16 cellular contexts compared by ENCODE assay signal in the genomic region with DNA sequence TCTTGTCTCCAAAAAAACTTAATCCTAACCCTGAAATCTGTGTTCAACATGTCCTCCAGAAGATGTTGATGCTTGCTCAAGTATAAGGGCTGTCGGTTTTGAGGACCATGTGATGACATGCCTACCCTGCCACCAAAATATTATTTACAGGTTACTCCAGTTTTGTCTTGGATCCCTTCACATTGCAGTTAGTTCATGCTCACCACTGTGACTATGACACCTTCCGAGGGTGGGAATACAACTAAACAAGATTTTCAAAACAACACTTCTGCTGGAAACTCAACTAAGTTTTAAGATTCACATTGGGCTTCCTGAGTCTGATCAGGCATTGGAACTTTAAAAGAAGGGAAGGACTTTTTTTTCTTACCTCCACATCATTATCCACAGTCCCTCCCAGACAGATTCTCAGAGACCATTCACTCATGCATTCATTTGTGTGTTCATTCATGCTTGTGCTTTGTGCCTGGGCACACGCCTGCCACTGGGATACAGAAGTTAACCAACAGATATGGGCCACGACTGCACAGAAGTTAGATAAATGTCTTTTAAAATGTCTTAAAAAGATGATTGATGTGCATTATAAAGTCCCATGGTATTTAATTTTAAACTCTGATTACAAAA.
DNase-seq lines count a peak whose midpoint lies in the region; ATAC-seq, FAIRE-seq and TF ChIP-seq lines count a peak whose summit lies in the region.
"Had no signal": no experiment of that assay in that cellular context is flagged by ENCODE, and none has a peak within 500 bp of the region (broad histone marks: within the 10 kb centered on the region; RNA-seq: fewer than 3 reads in every experiment).

No MANE protein-coding gene starts in this region.

- POLR2A ChIA-PET in activated CD4-positive, alpha-beta memory T cell treated with anti-CD3 and anti-CD28 coated beads, Interleukin-2, amount 10 ng/mL, durations not matched to agents 7 days and 5 days (lab: Charles Lee) = no interaction called here

- no peaks in the 10 kb centered on the region for H3K9me3 ChIP-seq in HUES64 (ENCODE audit: insufficient read depth, low read depth, low read length)
- H3K9me3 ChIP-seq: lower lobe of right lung, uterus had no signal

- ATAC-seq in stimulated activated naive B cell treated with anti-CD40 and anti-IgM and Interleukin-4, amounts not matched to agents 10 μg/mL and 1 μg/mL and 100 μg/mL, for 72 hours (replicated peaks) = no peak
- no peak for ATAC-seq in activated naive CD4-positive, alpha-beta T cell treated with anti-CD3 and anti-CD28 coated beads, Interleukin-2, amount 50 U/mL, for 72 hours
- ATAC-seq: lower lobe of right lung had no signal

- in situ Hi-C loops in ACHN (cut with HindIII; ENCODE audit: low pct_ligation_motif_present, low pct_unique_long_range_greater_than_20kb, low sequenced_read_pairs) = no loop called here

- peak overlapping the region; percentile 90 for H3K27ac ChIP-seq in HUES64 (ENCODE audit: low read depth, low read length)
- H3K27ac ChIP-seq: lower lobe of right lung, uterus, WERI-Rb-1 had no signal

- H3K9ac ChIP-seq in HUES64 (ENCODE audit: low read depth, low read length) = peak overlapping the region; percentile 79; the same call in 1 of the 2 replicates

- H3K4me3 ChIP-seq in HUES64 (ENCODE audit: low read length) (peak overlapping the region; percentile 40; the same call in 1 of the 2 replicates), bronchial epithelial cell (ENCODE audit: low read depth, low read length) (no peak overlapping the region)
- H3K4me3 ChIP-seq: lower lobe of right lung, uterus had no signal

- peaks cover 4% of the 10 kb centered on the region for H3K27me3 Mint-ChIP-seq in activated CD4-positive, alpha-beta memory T cell treated with anti-CD3 and anti-CD28 coated beads, Interleukin-2, amount 10 ng/mL, durations not matched to agents 7 days and 5 days
- no peaks in the 10 kb centered on the region for H3K27me3 Mint-ChIP-seq in stimulated activated naive B cell treated with anti-CD40 and anti-IgM and Interleukin-4, amounts not matched to agents 10 μg/mL and 1 μg/mL and 100 μg/mL, for 72 hours

- peaks cover 7% of the 10 kb centered on the region for H3K4me1 Mint-ChIP-seq in activated CD4-positive, alpha-beta memory T cell treated with anti-CD3 and anti-CD28 coated beads, Interleukin-2, amount 10 ng/mL, durations not matched to agents 7 days and 5 days
- no peaks in the 10 kb centered on the region for H3K4me1 Mint-ChIP-seq in stimulated activated naive B cell treated with anti-CD40 and anti-IgM and Interleukin-4, amounts not matched to agents 10 μg/mL and 1 μg/mL and 100 μg/mL, for 72 hours

- TF ChIP-seq CTCF in bronchial epithelial cell (IDR thresholded peaks at IDR 0.05; ENCODE audit: insufficient read depth, low read length, severe bottlenecking) = no peak

- H3K4me3 Mint-ChIP-seq in activated CD4-positive, alpha-beta memory T cell treated with anti-CD3 and anti-CD28 coated beads, Interleukin-2, amount 10 ng/mL, durations not matched to agents 7 days and 5 days = no peak overlapping the region
- no peak overlapping the region for H3K4me3 Mint-ChIP-seq in stimulated activated naive B cell treated with anti-CD40 and anti-IgM and Interleukin-4, amounts not matched to agents 10 μg/mL and 1 μg/mL and 100 μg/mL, for 72 hours
- H3K4me3 Mint-ChIP-seq: activated naive CD4-positive, alpha-beta T cell treated with anti-CD3 and anti-CD28 coated beads, Interleukin-2, amount 50 U/mL, for 24 hours; neural crest cell had no signal

- 90% methylated on average over 4 of the region's 4 CpGs for WGBS in HUES64

- H3K27me3 ChIP-seq in HUES64 (ENCODE audit: insufficient read depth, low read length) (no peaks in the 10 kb centered on the region), bronchial epithelial cell (ENCODE audit: control insufficient read depth, insufficient read depth, low read length) (no peaks in the 10 kb centered on the region)
- H3K27me3 ChIP-seq: uterus had no signal

- CTCF ChIA-PET in activated CD4-positive, alpha-beta memory T cell treated with anti-CD3 and anti-CD28 coated beads, Interleukin-2, amount 10 ng/mL, durations not matched to agents 7 days and 5 days (lab: Charles Lee) = no interaction called here

- peaks cover 28% of the 10 kb centered on the region for H3K4me1 ChIP-seq in HUES64 (ENCODE audit: insufficient read depth, low read length)
- H3K4me1 ChIP-seq: lower lobe of right lung, uterus had no signal

- H3K36me3 ChIP-seq in HUES64 (ENCODE audit: insufficient read depth, low read length) (no peaks in the 10 kb centered on the region), bronchial epithelial cell (ENCODE audit: control insufficient read depth, insufficient read depth, low read length) (no peaks in the 10 kb centered on the region)
- H3K36me3 ChIP-seq: lower lobe of right lung, uterus, WERI-Rb-1 had no signal

- no peaks in the 10 kb centered on the region for H3K9me3 Mint-ChIP-seq in activated CD4-positive, alpha-beta memory T cell treated with anti-CD3 and anti-CD28 coated beads, Interleukin-2, amount 10 ng/mL, durations not matched to agents 7 days and 5 days
- H3K9me3 Mint-ChIP-seq in stimulated activated naive B cell treated with anti-CD40 and anti-IgM and Interleukin-4, amounts not matched to agents 10 μg/mL and 1 μg/mL and 100 μg/mL, for 72 hours = peaks cover 0 to 4% of the 10 kb centered on the region in 2 donors
- H3K9me3 Mint-ChIP-seq in activated naive CD4-positive, alpha-beta T cell treated with anti-CD3 and anti-CD28 coated beads, Interleukin-2, amount 50 U/mL, for 72 hours = no peaks in the 10 kb centered on the region
- H3K9me3 Mint-ChIP-seq: neural crest cell had no signal

- peak; percentile 23 for FAIRE-seq in bronchial epithelial cell (lab: Jason Lieb, UNC)

- no peak overlapping the region for H3K27ac Mint-ChIP-seq in activated CD4-positive, alpha-beta memory T cell treated with anti-CD3 and anti-CD28 coated beads, Interleukin-2, amount 10 ng/mL, durations not matched to agents 7 days and 5 days
- no peak overlapping the region for H3K27ac Mint-ChIP-seq in stimulated activated naive B cell treated with anti-CD40 and anti-IgM and Interleukin-4, amounts not matched to agents 10 μg/mL and 1 μg/mL and 100 μg/mL, for 72 hours
- no peak overlapping the region for H3K27ac Mint-ChIP-seq in activated naive CD4-positive, alpha-beta T cell treated with anti-CD3 and anti-CD28 coated beads, Interleukin-2, amount 50 U/mL, for 72 hours

- no peaks in the 10 kb centered on the region for H3K36me3 Mint-ChIP-seq in activated CD4-positive, alpha-beta memory T cell treated with anti-CD3 and anti-CD28 coated beads, Interleukin-2, amount 10 ng/mL, durations not matched to agents 7 days and 5 days (ENCODE audit: low read depth)
- H3K36me3 Mint-ChIP-seq in stimulated activated naive B cell treated with anti-CD40 and anti-IgM and Interleukin-4, amounts not matched to agents 10 μg/mL and 1 μg/mL and 100 μg/mL, for 72 hours = no peaks in the 10 kb centered on the region
- no peaks in the 10 kb centered on the region for H3K36me3 Mint-ChIP-seq in activated naive CD4-positive, alpha-beta T cell treated with anti-CD3 and anti-CD28 coated beads, Interleukin-2, amount 50 U/mL, for 72 hours
- H3K36me3 Mint-ChIP-seq: activated naive CD4-positive, alpha-beta T cell treated with anti-CD3 and anti-CD28 coated beads, Interleukin-2, amount 50 U/mL, for 24 hours had no signal

- DNase-seq in ACHN = peak; percentile 80
- peak; percentile 44 for DNase-seq in bronchial epithelial cell (ENCODE audit: low read depth)
- DNase-seq in kidney glomerular epithelial cell (lab: John Stamatoyannopoulos, UW) = peak; percentile 83
- no peak for DNase-seq in NCI-H2196 (lab: John Stamatoyannopoulos, UW; ENCODE audit: unreplicated experiment)
- no peak for DNase-seq in activated CD4-positive, alpha-beta memory T cell treated with anti-CD3 and anti-CD28 coated beads, Interleukin-2, amount 10 ng/mL, durations not matched to agents 7 days and 5 days
- DNase-seq in stimulated activated naive B cell treated with anti-CD40 and anti-IgM and Interleukin-4, amounts not matched to agents 10 μg/mL and 1 μg/mL and 100 μg/mL, for 72 hours = no peak
- DNase-seq in activated naive CD4-positive, alpha-beta T cell treated with anti-CD3 and anti-CD28 coated beads, Interleukin-2, amount 50 U/mL, for 72 hours (ENCODE audit: low spot score in 2 of 2) = no peak
- DNase-seq: COR-L47; lower lobe of right lung; NCI-H1092; stimulated activated naive CD8-positive, alpha-beta T cell treated with anti-CD3 and anti-CD28 coated beads, Interleukin-15, Interleukin-2, amounts not matched to agents 100 U/mL and 50 U/mL, for 24 hours; uterus; WERI-Rb-1 had no signal

Comparison
In these comparisons a context has a peak if more than half of its experiments do, and no peak if none do; other contexts are left out.
1. DNase-seq: peak in ACHN (single experiment), bronchial epithelial cell (single experiment) and kidney glomerular epithelial cell (single experiment); none in NCI-H2196 (single experiment), activated CD4-positive, alpha-beta memory T cell treated with anti-CD3 and anti-CD28 coated beads, Interleukin-2, amount 10 ng/mL, durations not matched to agents 7 days and 5 days (single experiment), stimulated activated naive B cell treated with anti-CD40 and anti-IgM and Interleukin-4, amounts not matched to agents 10 μg/mL and 1 μg/mL and 100 μg/mL, for 72 hours (single experiment) and activated naive CD4-positive, alpha-beta T cell treated with anti-CD3 and anti-CD28 coated beads, Interleukin-2, amount 50 U/mL, for 72 hours (0 of 2).